In the genomic region with DNA sequence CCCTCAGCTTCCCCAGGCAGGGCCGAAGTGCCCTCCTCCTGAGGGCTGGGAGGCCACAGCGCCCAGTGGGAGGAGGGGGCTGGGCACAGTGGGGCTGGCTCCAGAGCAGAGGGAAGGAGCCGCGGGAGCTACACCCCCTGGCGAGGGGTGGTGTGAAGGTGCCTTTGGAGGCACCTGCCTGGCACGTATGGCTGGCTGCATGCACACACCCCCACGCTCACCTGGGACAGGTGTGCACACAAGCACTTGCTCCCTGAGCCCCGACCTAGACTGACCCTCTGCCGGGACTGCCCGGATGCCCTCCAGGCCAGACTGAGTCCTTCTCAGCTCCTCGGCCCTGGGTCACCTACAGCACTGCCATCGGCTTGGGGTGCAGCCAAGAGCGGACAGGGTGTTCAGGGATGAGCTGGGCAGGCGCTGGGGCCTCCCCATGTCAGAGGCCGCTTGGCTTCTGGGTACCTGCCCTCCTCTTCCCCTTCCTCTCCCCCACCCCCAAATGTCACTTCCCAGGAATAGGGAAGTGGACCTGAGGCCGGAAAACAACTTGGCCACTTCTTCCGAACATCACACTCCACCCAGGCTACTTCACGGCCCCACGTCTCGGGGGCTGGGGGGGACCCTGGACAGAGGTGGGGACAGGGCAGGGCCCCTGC, we compare ENCODE assay signal across 13 cellular contexts. TPM values are rescaled to one million over a fixed set of nuclear protein-coding genes. Genes with fewer than 3 reads are reported as not detected.
A peak's percentile ranks its signal among the peaks of the same experiment; 100 is the strongest.
DNase-seq lines count a peak whose midpoint lies in the region; ATAC-seq, FAIRE-seq and TF ChIP-seq lines count a peak whose summit lies in the region.
"Had no signal": no experiment of that assay in that cellular context is flagged by ENCODE, and none has a peak within 500 bp of the region (broad histone marks: within the 10 kb centered on the region; RNA-seq: fewer than 3 reads in every experiment).

No MANE protein-coding gene starts in this region.

- intact Hi-C loops in adrenal gland (cut with DNase I): no loop called here

- H3K4me1 Mint-ChIP-seq in activated CD8-positive, alpha-beta memory T cell treated with anti-CD3 and anti-CD28 coated beads, Interleukin-2, amount 10 ng/mL, durations not matched to agents 7 days and 5 days: no peaks in the 10 kb centered on the region

- peak; percentile 38 for FAIRE-seq in HTR-8/SVneo (lab: Jason Lieb, UNC)

- peak overlapping the region in 3 of 5 donors; percentile 2 to 81 (median 76) for H3K27ac ChIP-seq in adrenal gland
- H3K27ac ChIP-seq in liver (ENCODE audit: low read depth in 1 of 2, low read length in 2 of 2): peak overlapping the region; percentile 49 to 67
- peak overlapping the region; percentile 92 for H3K27ac ChIP-seq in subcutaneous abdominal adipose tissue (ENCODE audit: low read depth, low read length)
- H3K27ac ChIP-seq: PC-9 had no signal

- H3K4me1 ChIP-seq in adrenal gland (replicated peaks in 1 of 2): peaks cover 0 to 16% of the 10 kb centered on the region in 2 donors
- H3K4me1 ChIP-seq in liver (ENCODE audit: control insufficient read depth in 4 of 4, insufficient read depth in 4 of 4, low read length in 3 of 4): peaks cover 29 to 56% (median 52%) of the 10 kb centered on the region in 4 donors
- H3K4me1 ChIP-seq in subcutaneous abdominal adipose tissue (ENCODE audit: control insufficient read depth in 5 of 5, insufficient read depth in 5 of 5, low read length in 5 of 5): peaks cover 6 to 71% (median 61%) of the 10 kb centered on the region in 5 donors

- H3K27me3 ChIP-seq in adrenal gland (no peaks in the 10 kb centered on the region), liver (ENCODE audit: control insufficient read depth in 4 of 4, insufficient read depth in 4 of 4, low read length in 3 of 4) (no peaks in the 10 kb centered on the region), subcutaneous abdominal adipose tissue (ENCODE audit: control insufficient read depth in 5 of 5, insufficient read depth in 4 of 5, low read length in 5 of 5) (no peaks in the 10 kb centered on the region)

- no peak overlapping the region for H3K27ac Mint-ChIP-seq in activated CD8-positive, alpha-beta memory T cell treated with anti-CD3 and anti-CD28 coated beads, Interleukin-2, amount 10 ng/mL, durations not matched to agents 7 days and 5 days
- H3K27ac Mint-ChIP-seq: progenitor cell of endocrine pancreas had no signal

- TF ChIP-seq POLR2A in adrenal gland (IDR thresholded peaks at IDR 0.05) (no peak), GM18505 (IDR thresholded peaks at IDR 0.05; ENCODE audit: borderline replicate concordance, extremely low read depth, insufficient read depth, insufficient read length) (no peak)

- CTCF ChIA-PET in activated CD8-positive, alpha-beta memory T cell treated with anti-CD3 and anti-CD28 coated beads, Interleukin-2, amount 10 ng/mL, durations not matched to agents 7 days and 5 days (lab: Charles Lee): no interaction called here

- H3K4me3 ChIP-seq in adrenal gland (no peak overlapping the region), liver (ENCODE audit: low read depth in 1 of 3, low read length in 3 of 3) (no peak overlapping the region), subcutaneous abdominal adipose tissue (ENCODE audit: low read depth in 1 of 5, low read length in 5 of 5) (no peak overlapping the region)
- H3K4me3 ChIP-seq: PC-9 had no signal

- DNase-seq in HTR-8/SVneo (ENCODE audit: insufficient read length, low spot score) (no peak), adrenal gland (no peak)
- DNase-seq in activated CD8-positive, alpha-beta memory T cell treated with anti-CD3 and anti-CD28 coated beads, Interleukin-2, amount 10 ng/mL, durations not matched to agents 7 days and 5 days: no peak
- DNase-seq: activated CD4-positive, alpha-beta T cell treated with anti-CD3 and anti-CD28 coated beads, Interleukin-2, amount 50 U/mL, for 48 hours; activated naive CD4-positive, alpha-beta T cell; NCI-H2171 treated with DMSO at 0.1 percent for 48 hours had no signal

- H3K36me3 Mint-ChIP-seq in activated CD8-positive, alpha-beta memory T cell treated with anti-CD3 and anti-CD28 coated beads, Interleukin-2, amount 10 ng/mL, durations not matched to agents 7 days and 5 days: no peaks in the 10 kb centered on the region

- H3K27me3 Mint-ChIP-seq in activated CD8-positive, alpha-beta memory T cell treated with anti-CD3 and anti-CD28 coated beads, Interleukin-2, amount 10 ng/mL, durations not matched to agents 7 days and 5 days: no peaks in the 10 kb centered on the region
- H3K27me3 Mint-ChIP-seq: progenitor cell of endocrine pancreas had no signal

- TF ChIP-seq RAD21 in liver (IDR thresholded peaks at IDR 0.05): no peak

- H3K9me3 ChIP-seq in adrenal gland (replicated peaks in 1 of 3): no peaks in the 10 kb centered on the region
- H3K9me3 ChIP-seq in liver (ENCODE audit: control insufficient read depth in 4 of 4, low read length in 3 of 4): no peaks in the 10 kb centered on the region
- no peaks in the 10 kb centered on the region for H3K9me3 ChIP-seq in subcutaneous abdominal adipose tissue (ENCODE audit: control insufficient read depth in 5 of 5, low read length in 5 of 5)

- no peak for ATAC-seq in activated CD8-positive, alpha-beta memory T cell treated with anti-CD3 and anti-CD28 coated beads, Interleukin-2, amount 10 ng/mL, durations not matched to agents 7 days and 5 days
- no peak for ATAC-seq in HG02678 (IDR thresholded peaks at IDR 0.05; ENCODE audit: unreplicated experiment)
- ATAC-seq in GM18505 (IDR thresholded peaks at IDR 0.05; ENCODE audit: unreplicated experiment): no peak

- no peak overlapping the region for H3K4me3 Mint-ChIP-seq in activated CD8-positive, alpha-beta memory T cell treated with anti-CD3 and anti-CD28 coated beads, Interleukin-2, amount 10 ng/mL, durations not matched to agents 7 days and 5 days

- TF ChIP-seq CTCF in adrenal gland (IDR thresholded peaks at IDR 0.05) (no peak), liver (IDR thresholded peaks at IDR 0.05; ENCODE audit: low read depth, low read length, missing input control) (no peak)

- H3K9me3 Mint-ChIP-seq in activated CD8-positive, alpha-beta memory T cell treated with anti-CD3 and anti-CD28 coated beads, Interleukin-2, amount 10 ng/mL, durations not matched to agents 7 days and 5 days (ENCODE audit: low read depth): no peaks in the 10 kb centered on the region

- H3K36me3 ChIP-seq in adrenal gland (replicated peaks in 1 of 2) (no peaks in the 10 kb centered on the region), liver (ENCODE audit: control insufficient read depth in 4 of 4, insufficient read depth in 3 of 4, low read depth in 1 of 4, low read length in 3 of 4) (no peaks in the 10 kb centered on the region), subcutaneous abdominal adipose tissue (ENCODE audit: control insufficient read depth in 5 of 5, insufficient read depth in 5 of 5, low read length in 5 of 5) (no peaks in the 10 kb centered on the region)

- 77 to 79% (median 77%) methylated on average over 15 to 20 of the region's 20 CpGs for WGBS in adrenal gland, 4 donors
- WGBS in liver: 73% methylated on average over 20 of the region's 20 CpGs

- H3K9ac ChIP-seq in liver (ENCODE audit: low read depth in 1 of 2, low read length in 2 of 2): no peak overlapping the region
- peak overlapping the region in 3 of 5 donors; percentile 49 to 72 (median 67) for H3K9ac ChIP-seq in subcutaneous abdominal adipose tissue (ENCODE audit: low read length in 5 of 5)

TF ChIP-seq in liver, 16 proteins besides CTCF, POLR2A, EP300 and RAD21 (continues in another document):
- TF ChIP-seq, protein P1, sequence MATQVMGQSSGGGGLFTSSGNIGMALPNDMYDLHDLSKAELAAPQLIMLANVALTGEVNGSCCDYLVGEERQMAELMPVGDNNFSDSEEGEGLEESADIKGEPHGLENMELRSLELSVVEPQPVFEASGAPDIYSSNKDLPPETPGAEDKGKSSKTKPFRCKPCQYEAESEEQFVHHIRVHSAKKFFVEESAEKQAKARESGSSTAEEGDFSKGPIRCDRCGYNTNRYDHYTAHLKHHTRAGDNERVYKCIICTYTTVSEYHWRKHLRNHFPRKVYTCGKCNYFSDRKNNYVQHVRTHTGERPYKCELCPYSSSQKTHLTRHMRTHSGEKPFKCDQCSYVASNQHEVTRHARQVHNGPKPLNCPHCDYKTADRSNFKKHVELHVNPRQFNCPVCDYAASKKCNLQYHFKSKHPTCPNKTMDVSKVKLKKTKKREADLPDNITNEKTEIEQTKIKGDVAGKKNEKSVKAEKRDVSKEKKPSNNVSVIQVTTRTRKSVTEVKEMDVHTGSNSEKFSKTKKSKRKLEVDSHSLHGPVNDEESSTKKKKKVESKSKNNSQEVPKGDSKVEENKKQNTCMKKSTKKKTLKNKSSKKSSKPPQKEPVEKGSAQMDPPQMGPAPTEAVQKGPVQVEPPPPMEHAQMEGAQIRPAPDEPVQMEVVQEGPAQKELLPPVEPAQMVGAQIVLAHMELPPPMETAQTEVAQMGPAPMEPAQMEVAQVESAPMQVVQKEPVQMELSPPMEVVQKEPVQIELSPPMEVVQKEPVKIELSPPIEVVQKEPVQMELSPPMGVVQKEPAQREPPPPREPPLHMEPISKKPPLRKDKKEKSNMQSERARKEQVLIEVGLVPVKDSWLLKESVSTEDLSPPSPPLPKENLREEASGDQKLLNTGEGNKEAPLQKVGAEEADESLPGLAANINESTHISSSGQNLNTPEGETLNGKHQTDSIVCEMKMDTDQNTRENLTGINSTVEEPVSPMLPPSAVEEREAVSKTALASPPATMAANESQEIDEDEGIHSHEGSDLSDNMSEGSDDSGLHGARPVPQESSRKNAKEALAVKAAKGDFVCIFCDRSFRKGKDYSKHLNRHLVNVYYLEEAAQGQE (IDR thresholded peaks at IDR 0.05): no peak

RNA-seq across cellular contexts. Expression of a gene that starts 7.4 kb away (rescaled TPM):
- 10 to 100 TPM; 40.7 to 99.2 (median 58.7) TPM for total RNA-seq in adrenal gland
- 10 to 100 TPM in 2 of 3 donors, 1 to 10 TPM in 1; 7.2 to 70.0 (median 42.0) TPM for polyA plus RNA-seq in adrenal gland
- total RNA-seq in liver: 10 to 100 TPM; 14.5 to 33.8 TPM
- polyA plus RNA-seq in liver: 10 to 100 TPM; 22.3 to 44.0 TPM
- total RNA-seq in activated CD8-positive, alpha-beta memory T cell treated with anti-CD3 and anti-CD28 coated beads, Interleukin-2, amount 10 ng/mL, durations not matched to agents 7 days and 5 days: 10 to 100 TPM; 53.4 to 79.7 TPM

RNA-seq across cellular contexts. Expression of a gene that starts 34.7 kb away (rescaled TPM):
- total RNA-seq in adrenal gland: 10 to 100 TPM; 24.0 to 63.4 (median 47.0) TPM
- 10 to 100 TPM; 14.5 to 28.1 (median 23.0) TPM for polyA plus RNA-seq in adrenal gland
- total RNA-seq in liver: 10 to 100 TPM; 17.2 to 98.1 TPM
- polyA plus RNA-seq in liver: 10 to 100 TPM; 34.2 to 80.0 TPM
- 10 to 100 TPM; 43.9 to 51.2 TPM for total RNA-seq in activated CD8-positive, alpha-beta memory T cell treated with anti-CD3 and anti-CD28 coated beads, Interleukin-2, amount 10 ng/mL, durations not matched to agents 7 days and 5 days

RNA-seq across cellular contexts. Expression of a gene that starts 34.9 kb away (rescaled TPM):
- total RNA-seq in adrenal gland (10 to 100 TPM; 16.2 to 33.6 (median 24.9) TPM), liver (10 to 100 TPM; 10.4 to 20.2 TPM)
- polyA plus RNA-seq in adrenal gland (10 to 100 TPM in 2 of 3 donors, 1 to 10 TPM in 1; 6.4 to 11.6 (median 11.3) TPM), liver (10 to 100 TPM; 12.5 to 15.6 TPM)
- 10 to 100 TPM; 16.8 to 18.8 TPM for total RNA-seq in activated CD8-positive, alpha-beta memory T cell treated with anti-CD3 and anti-CD28 coated beads, Interleukin-2, amount 10 ng/mL, durations not matched to agents 7 days and 5 days

RNA-seq across cellular contexts. Expression of a gene that starts 59.4 kb away (rescaled TPM):
- not detected for total RNA-seq in adrenal gland
- not detected for polyA plus RNA-seq in adrenal gland
- total RNA-seq in liver: under 1 TPM in 1 of 2 donors, not detected in 1; under 0.01 TPM
- polyA plus RNA-seq in liver: not detected
- total RNA-seq in activated CD8-positive, alpha-beta memory T cell treated with anti-CD3 and anti-CD28 coated beads, Interleukin-2, amount 10 ng/mL, durations not matched to agents 7 days and 5 days: under 1 TPM in 1 of 2 experiments, not detected in 1; 0.05 TPM
- total RNA-seq: PC-9; T-helper 2 cell treated with Interferon-gamma antibody and Interleukin-4, amounts not matched to agents 100 ng/mL and 5 ng/mL, for 36 hours had no signal

Comparison
In these comparisons a context has a peak if more than half of its experiments do, and no peak if none do; other contexts are left out.
1. H3K9ac ChIP-seq: peak in subcutaneous abdominal adipose tissue (3 of 5); none in liver (0 of 2).
2. Peak in every context shown above with its lines, with median percentiles within 50 percentile points of each other: H3K27ac ChIP-seq.